Comparison of ENCODE assay signal across 32 cellular contexts in genomic region chr2:80258321-80258720, GRCh38. TPM values are rescaled to one million over a fixed set of nuclear protein-coding genes. Genes with fewer than 3 reads are reported as not detected.
DNase-seq lines count a peak whose midpoint lies in the region; ATAC-seq, FAIRE-seq and TF ChIP-seq lines count a peak whose summit lies in the region.
"Had no signal": no experiment of that assay in that cellular context is flagged by ENCODE, and none has a peak within 500 bp of the region (broad histone marks: within the 10 kb centered on the region; RNA-seq: fewer than 3 reads in every experiment).

No MANE protein-coding gene starts in this region.

- peak; percentile 87 for DNase-seq in SK-N-DZ (ENCODE audit: low spot score)
- DNase-seq in K562 (ENCODE audit: extremely low read depth in 1 of 4, low spot score in 3 of 4) = no peak
- peak; percentile 10 for DNase-seq in esophagus muscularis mucosa (ENCODE audit: extremely low spot score)
- no peak for DNase-seq in smooth muscle cell (lab: John Stamatoyannopoulos, UW; ENCODE audit: unreplicated experiment)
- DNase-seq in NCI-H226 = no peak
- DNase-seq in T-cell = no peak
- no peak for DNase-seq in nucleus accumbens (lab: John Stamatoyannopoulos, UW)
- DNase-seq in SHP77 (lab: John Stamatoyannopoulos, UW) = no peak
- DNase-seq: 8988T; ACHN; BE2C; C1 segment of cervical spinal cord; CD4-positive, alpha-beta memory T cell; CD4-positive, CD25-positive, alpha-beta regulatory T cell; CD8-positive, alpha-beta memory T cell; COR-L47; DMS 273 treated with DMSO at 0.1 percent for 48 hours; DMS153; DMS53; DMS79; DND-41; EL; GDM1 had no signal

- POLR2A ChIA-PET in K562 (lab: Yijun Ruan, JAX) (interaction anchor here (0.6 kb wide), 1 partner anchor 209 kb away, joined by 3 read pairs; no protein-coding TSS in a partner anchor), T-cell (lab: Charles Lee) (no interaction called here)

- no peaks in the 10 kb centered on the region for H3K36me3 Mint-ChIP-seq in T-cell
- H3K36me3 Mint-ChIP-seq: CD14-positive monocyte; CD4-positive, alpha-beta memory T cell; CD4-positive, CD25-positive, alpha-beta regulatory T cell; CD8-positive, alpha-beta memory T cell had no signal

- TF ChIP-seq EP300 in K562 (IDR thresholded peaks at IDR 0.05; ENCODE audit: low read length) = no peak
- TF ChIP-seq EP300 in esophagus muscularis mucosa (IDR thresholded peaks at IDR 0.05) = no peak

- H3K4me1 ChIP-seq in K562 (replicated peaks in 1 of 2; ENCODE audit: control insufficient read depth in 2 of 2, insufficient read depth in 2 of 2, low read length in 2 of 2) = no peaks in the 10 kb centered on the region; a peak in 1 of 5 replicates
- no peaks in the 10 kb centered on the region for H3K4me1 ChIP-seq in esophagus muscularis mucosa
- H3K4me1 ChIP-seq in smooth muscle cell (ENCODE audit: low read depth) = no peaks in the 10 kb centered on the region
- H3K4me1 ChIP-seq: BE2C had no signal

- H3K9ac ChIP-seq in K562 (ENCODE audit: insufficient read depth in 1 of 2, low read depth in 2 of 2, low read length in 2 of 2) (no peak overlapping the region), smooth muscle cell (ENCODE audit: low read depth) (no peak overlapping the region)
- H3K9ac ChIP-seq: BLaER1 had no signal

- TF ChIP-seq CTCF in K562 (IDR thresholded peaks at IDR 0.05 in 2 of 3, conservative IDR thresholded peaks at IDR 0.05 in 1 of 3; ENCODE audit: insufficient read depth in 2 of 3, low read depth in 1 of 3, low read length in 3 of 3) (no peak), esophagus muscularis mucosa (IDR thresholded peaks at IDR 0.05) (no peak), smooth muscle cell (IDR thresholded peaks at IDR 0.05; ENCODE audit: borderline replicate concordance, insufficient read depth, poor library complexity, severe bottlenecking) (no peak)

- H2AFZ ChIP-seq in K562 (ENCODE audit: low read depth, low read length) (peak overlapping the region; percentile 49), smooth muscle cell (ENCODE audit: low read depth) (peak overlapping the region; percentile 51)

- H3K9me3 Mint-ChIP-seq in T-cell = peaks cover 0 to 3% (median 2%) of the 10 kb centered on the region in 3 donors

- intact Hi-C loops in K562 (cut with micrococcal nuclease) (no loop called here), esophagus muscularis mucosa (cut with DNase I) (no loop called here)

- CTCF ChIA-PET in K562 (lab: Yijun Ruan, JAX; ENCODE audit: low intra/inter-chr PET ratio) (no interaction called here), T-cell (lab: Charles Lee) (no interaction called here)

- WGBS in K562 (ENCODE audit: insufficient coverage, low coverage, missing lambda C conversion rate) = 27% methylated on average over 4 of the region's 5 CpGs
- WGBS in esophagus muscularis mucosa = 82% methylated on average over 5 of the region's 5 CpGs
- 67% methylated on average over 5 of the region's 5 CpGs for WGBS in smooth muscle cell (ENCODE audit: low lambda C conversion rate)

- H3K9me3 ChIP-seq in K562 (replicated peaks; ENCODE audit: control insufficient read depth, insufficient read depth, low read depth, low read length) = no peaks in the 10 kb centered on the region
- no peaks in the 10 kb centered on the region for H3K9me3 ChIP-seq in esophagus muscularis mucosa
- no peaks in the 10 kb centered on the region for H3K9me3 ChIP-seq in smooth muscle cell (replicated peaks; ENCODE audit: low read depth)
- H3K9me3 ChIP-seq: BE2C, BLaER1 had no signal

- no peaks in the 10 kb centered on the region for H3F3A ChIP-seq in smooth muscle cell (ENCODE audit: low read depth)

- H3K4me1 Mint-ChIP-seq in T-cell = no peaks in the 10 kb centered on the region
- H3K4me1 Mint-ChIP-seq: CD14-positive monocyte; CD4-positive, alpha-beta memory T cell; CD4-positive, CD25-positive, alpha-beta regulatory T cell; CD8-positive, alpha-beta memory T cell had no signal

- no peak overlapping the region for H3K4me3 Mint-ChIP-seq in T-cell
- H3K4me3 Mint-ChIP-seq: CD14-positive monocyte; CD4-positive, alpha-beta memory T cell; CD4-positive, CD25-positive, alpha-beta regulatory T cell; CD8-positive, alpha-beta memory T cell had no signal

- H3K36me3 ChIP-seq in K562 (ENCODE audit: control insufficient read depth, insufficient read depth, low read length) = no peaks in the 10 kb centered on the region
- H3K36me3 ChIP-seq in esophagus muscularis mucosa = no peaks in the 10 kb centered on the region
- no peaks in the 10 kb centered on the region for H3K36me3 ChIP-seq in smooth muscle cell (ENCODE audit: low read depth)
- H3K36me3 ChIP-seq: BE2C, BLaER1 had no signal

- H3K27me3 Mint-ChIP-seq in T-cell = no peaks in the 10 kb centered on the region
- H3K27me3 Mint-ChIP-seq: CD4-positive, alpha-beta memory T cell; CD4-positive, CD25-positive, alpha-beta regulatory T cell; CD8-positive, alpha-beta memory T cell had no signal

- in situ Hi-C loops in K562 (cut with MboI) = no loop called here

- no peak for FAIRE-seq in K562 (lab: Jason Lieb, UNC)
- FAIRE-seq: A204.1, GM12878, GM12892, GM18507 had no signal

- H3K79me2 ChIP-seq in K562 (ENCODE audit: control insufficient read depth, insufficient read depth, low read length) (no peaks in the 10 kb centered on the region), smooth muscle cell (ENCODE audit: low read depth) (no peaks in the 10 kb centered on the region)

- TF ChIP-seq RAD21 in K562 (CRISPR knock-in tag; conservative IDR thresholded peaks at IDR 0.05 in 1 of 2, IDR thresholded peaks at IDR 0.05 in 1 of 2) = no peak

- H3K27me3 ChIP-seq in K562 (ENCODE audit: control insufficient read depth in 2 of 2, insufficient read depth in 2 of 2, low read length in 2 of 2) = no peaks in the 10 kb centered on the region
- no peaks in the 10 kb centered on the region for H3K27me3 ChIP-seq in esophagus muscularis mucosa
- H3K27me3 ChIP-seq in smooth muscle cell (ENCODE audit: low read depth) = no peaks in the 10 kb centered on the region
- H3K27me3 ChIP-seq: BE2C, BLaER1 had no signal

- TF ChIP-seq POLR2A in K562 (conservative IDR thresholded peaks at IDR 0.05) (no peak), esophagus muscularis mucosa (IDR thresholded peaks at IDR 0.05; ENCODE audit: low read depth) (no peak)

- H3K27ac Mint-ChIP-seq in T-cell = no peak overlapping the region
- H3K27ac Mint-ChIP-seq: CD14-positive monocyte; CD4-positive, alpha-beta memory T cell; CD4-positive, CD25-positive, alpha-beta regulatory T cell; CD8-positive, alpha-beta memory T cell had no signal

- no peaks in the 10 kb centered on the region for H3K9me1 ChIP-seq in K562 (ENCODE audit: control insufficient read depth, insufficient read depth, low read length)

- H3K4me2 ChIP-seq in K562 (ENCODE audit: insufficient read depth, low read length) (no peak overlapping the region), smooth muscle cell (no peak overlapping the region)
- H3K4me2 ChIP-seq: BLaER1 had no signal

- ATAC-seq in K562 (no peak), T-cell (replicated peaks in 1 of 4) (no peak)
- ATAC-seq: GM12878 had no signal

- BruUV-seq in K562 (replicated peaks; lab: Mats Ljungman, UMichigan) = no TSS peak

- H3K27ac ChIP-seq in K562 (ENCODE audit: extremely low read depth, low read depth, low read length) (no peak overlapping the region), esophagus muscularis mucosa (replicated peaks in 1 of 4) (no peak overlapping the region), smooth muscle cell (ENCODE audit: low read depth) (no peak overlapping the region)
- H3K27ac ChIP-seq: BLaER1 had no signal

- H3K4me3 ChIP-seq in K562 (no peak overlapping the region), esophagus muscularis mucosa (no peak overlapping the region), smooth muscle cell (no peak overlapping the region)
- H3K4me3 ChIP-seq: BLaER1, GM12878 had no signal

- no peaks in the 10 kb centered on the region for H4K20me1 ChIP-seq in K562 (replicated peaks; ENCODE audit: control insufficient read depth, insufficient read depth, low read length)
- no peaks in the 10 kb centered on the region for H4K20me1 ChIP-seq in smooth muscle cell (ENCODE audit: low read depth)
- H4K20me1 ChIP-seq: BLaER1 had no signal

TF ChIP-seq in K562, 482 proteins besides CTCF, POLR2A, EP300 and RAD21 (continues in another document):
- no peak for TF ChIP-seq TEAD2 (tag; IDR thresholded peaks at IDR 0.05)
- TF ChIP-seq, protein P1, sequence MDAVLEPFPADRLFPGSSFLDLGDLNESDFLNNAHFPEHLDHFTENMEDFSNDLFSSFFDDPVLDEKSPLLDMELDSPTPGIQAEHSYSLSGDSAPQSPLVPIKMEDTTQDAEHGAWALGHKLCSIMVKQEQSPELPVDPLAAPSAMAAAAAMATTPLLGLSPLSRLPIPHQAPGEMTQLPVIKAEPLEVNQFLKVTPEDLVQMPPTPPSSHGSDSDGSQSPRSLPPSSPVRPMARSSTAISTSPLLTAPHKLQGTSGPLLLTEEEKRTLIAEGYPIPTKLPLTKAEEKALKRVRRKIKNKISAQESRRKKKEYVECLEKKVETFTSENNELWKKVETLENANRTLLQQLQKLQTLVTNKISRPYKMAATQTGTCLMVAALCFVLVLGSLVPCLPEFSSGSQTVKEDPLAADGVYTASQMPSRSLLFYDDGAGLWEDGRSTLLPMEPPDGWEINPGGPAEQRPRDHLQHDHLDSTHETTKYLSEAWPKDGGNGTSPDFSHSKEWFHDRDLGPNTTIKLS (IDR thresholded peaks at IDR 0.05; ENCODE audit: borderline replicate concordance, low read depth) = no peak

RNA-seq across cellular contexts. Expression of gene LRRTM1, which starts 46.2 kb away (rescaled TPM):
- 4.8 and 5.8 TPM in 2 replicates for polyA plus RNA-seq in SK-N-DZ (2014; cell fraction: cytosol; rRNA removed)
- polyA plus RNA-seq in SK-N-DZ (2014; cell fraction: nucleus; rRNA removed) = 10.2 and 10.7 TPM in 2 replicates
- 0.28 and 0.37 TPM in 2 replicates for total RNA-seq in K562 (2011; cell fraction: chromatin; rRNA removed; ENCODE audit: low replicate concordance)
- 0.26 and 0.33 TPM in 2 replicates for total RNA-seq in K562 (2011; cell fraction: nucleolus; rRNA removed)
- not detected in 2 replicates for total RNA-seq in K562 (2011; cell fraction: nucleoplasm; rRNA removed)
- total RNA-seq in K562 (2014; rRNA removed) (not detected in 2 replicates), K562 (2014; rRNA removed; fragmentation: Illumina TruSeq; extraction: Trizol) (not detected in 2 replicates), K562 (2015; rRNA removed; fragmentation: Illumina TruSeq; extraction: Trizol) (0.19 and 0.33 TPM in 2 replicates), K562 (2021) (not detected in 2 replicates), esophagus muscularis mucosa (1 to 10 TPM in 3 of 4 donors, under 1 TPM in 1; 0.83 to 2.6 (median 1.7) TPM), smooth muscle cell (7.4 and 14.9 TPM in 2 replicates), T-cell (not detected)
- polyA plus RNA-seq in K562 (2011; rRNA removed) (0.07 TPM in 1 of 2 replicates, not detected in the other), K562 (2014; fragmentation: Illumina TruSeq; extraction: Trizol) (not detected in 2 replicates), K562 (2014; fragmentation: Nextera tagmentation; extraction: Ambion mirVana) (not detected), K562 (2014; rRNA removed) (0.04 and 0.11 TPM in 2 replicates), smooth muscle cell (9.3 and 17.7 TPM in 2 replicates)
- polyA plus RNA-seq in K562 (2011; cell fraction: cytosol; rRNA removed) = 0.25 TPM in 1 of 2 replicates, not detected in the other
- polyA plus RNA-seq in K562 (2011; cell fraction: nucleus; rRNA removed) = 0.74 TPM in 1 of 2 replicates, not detected in the other
- 0.30 and 0.39 TPM in 2 replicates for polyA plus RNA-seq in K562 (2012)
- polyA minus RNA-seq in K562 (2011; rRNA and poly(A)+ RNA removed) = not detected in 2 replicates
- polyA minus RNA-seq in K562 (2011; cell fraction: cytosol; rRNA and poly(A)+ RNA removed) = 0.38 TPM in 1 of 2 replicates, not detected in the other
- polyA minus RNA-seq in K562 (2011; cell fraction: nucleus; rRNA and poly(A)+ RNA removed) = 0.13 TPM in 1 of 2 replicates, not detected in the other
- total RNA-seq: A673; CD4-positive, alpha-beta memory T cell; CD4-positive, CD25-positive, alpha-beta regulatory T cell; CD8-positive, alpha-beta memory T cell; Daoy; GM12878 had no signal
- polyA plus RNA-seq: AG04450; CD14-positive monocyte; CD4-positive, alpha-beta memory T cell; CD4-positive, CD25-positive, alpha-beta regulatory T cell; CD8-positive, alpha-beta memory T cell; GM12878 had no signal

Comparison
In these comparisons a context has a peak if more than half of its experiments do, and no peak if none do; other contexts are left out.
1. DNase-seq: peak in SK-N-DZ (single experiment) and esophagus muscularis mucosa (single experiment); none in K562 (0 of 4), smooth muscle cell (single experiment), NCI-H226 (single experiment), T-cell (0 of 34), nucleus accumbens (0 of 56) and SHP77 (0 of 2).